2 cellular contexts compared by ENCODE assay signal in the genomic region with DNA sequence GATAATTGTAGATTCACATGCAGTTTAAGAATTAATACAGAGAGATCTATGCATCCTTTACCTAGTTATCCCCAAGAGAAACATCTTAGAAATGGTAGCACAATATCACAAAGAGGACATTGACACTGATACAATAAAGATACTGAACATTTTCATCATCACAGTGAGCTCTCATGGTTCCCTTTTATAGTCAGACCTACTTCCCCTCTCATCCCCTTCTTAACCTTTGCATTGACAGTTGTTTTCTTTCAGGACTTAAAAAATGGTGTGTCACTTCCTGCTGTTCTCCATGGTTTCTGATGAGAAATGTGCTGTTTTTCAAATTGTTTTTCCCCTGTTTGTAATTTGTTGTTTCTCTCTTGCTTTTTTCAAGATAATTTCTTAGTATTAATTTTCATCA.
TF ChIP-seq lines count a peak whose summit lies in the region.

No MANE protein-coding gene starts in this region.

TF ChIP-seq in SK-N-SH, 30 proteins besides CTCF, POLR2A, EP300 and RAD21 (continued from another document):
- no peak for TF ChIP-seq MXI1 (IDR thresholded peaks at IDR 0.05; ENCODE audit: low read depth, low read length)

TF ChIP-seq in SK-N-SH treated with all-trans-retinoic acid at 6 μM for 48 hours, 23 proteins besides CTCF, POLR2A, EP300 and RAD21 (continued from another document):
- TF ChIP-seq, protein P1, sequence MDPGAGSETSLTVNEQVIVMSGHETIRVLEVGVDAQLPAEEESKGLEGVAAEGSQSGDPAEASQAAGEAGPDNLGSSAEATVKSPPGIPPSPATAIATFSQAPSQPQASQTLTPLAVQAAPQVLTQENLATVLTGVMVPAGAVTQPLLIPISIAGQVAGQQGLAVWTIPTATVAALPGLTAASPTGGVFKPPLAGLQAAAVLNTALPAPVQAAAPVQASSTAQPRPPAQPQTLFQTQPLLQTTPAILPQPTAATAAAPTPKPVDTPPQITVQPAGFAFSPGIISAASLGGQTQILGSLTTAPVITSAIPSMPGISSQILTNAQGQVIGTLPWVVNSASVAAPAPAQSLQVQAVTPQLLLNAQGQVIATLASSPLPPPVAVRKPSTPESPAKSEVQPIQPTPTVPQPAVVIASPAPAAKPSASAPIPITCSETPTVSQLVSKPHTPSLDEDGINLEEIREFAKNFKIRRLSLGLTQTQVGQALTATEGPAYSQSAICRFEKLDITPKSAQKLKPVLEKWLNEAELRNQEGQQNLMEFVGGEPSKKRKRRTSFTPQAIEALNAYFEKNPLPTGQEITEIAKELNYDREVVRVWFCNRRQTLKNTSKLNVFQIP (CRISPR knock-in tag; IDR thresholded peaks at IDR 0.05; ENCODE audit: borderline replicate concordance, low read depth), result no peak
TF ChIP-seq in SK-N-SH treated with all-trans-retinoic acid at 6 μM for 48 hours: peak in this region for 0.
